2 cellular contexts compared by ENCODE assay signal in the genomic region with DNA sequence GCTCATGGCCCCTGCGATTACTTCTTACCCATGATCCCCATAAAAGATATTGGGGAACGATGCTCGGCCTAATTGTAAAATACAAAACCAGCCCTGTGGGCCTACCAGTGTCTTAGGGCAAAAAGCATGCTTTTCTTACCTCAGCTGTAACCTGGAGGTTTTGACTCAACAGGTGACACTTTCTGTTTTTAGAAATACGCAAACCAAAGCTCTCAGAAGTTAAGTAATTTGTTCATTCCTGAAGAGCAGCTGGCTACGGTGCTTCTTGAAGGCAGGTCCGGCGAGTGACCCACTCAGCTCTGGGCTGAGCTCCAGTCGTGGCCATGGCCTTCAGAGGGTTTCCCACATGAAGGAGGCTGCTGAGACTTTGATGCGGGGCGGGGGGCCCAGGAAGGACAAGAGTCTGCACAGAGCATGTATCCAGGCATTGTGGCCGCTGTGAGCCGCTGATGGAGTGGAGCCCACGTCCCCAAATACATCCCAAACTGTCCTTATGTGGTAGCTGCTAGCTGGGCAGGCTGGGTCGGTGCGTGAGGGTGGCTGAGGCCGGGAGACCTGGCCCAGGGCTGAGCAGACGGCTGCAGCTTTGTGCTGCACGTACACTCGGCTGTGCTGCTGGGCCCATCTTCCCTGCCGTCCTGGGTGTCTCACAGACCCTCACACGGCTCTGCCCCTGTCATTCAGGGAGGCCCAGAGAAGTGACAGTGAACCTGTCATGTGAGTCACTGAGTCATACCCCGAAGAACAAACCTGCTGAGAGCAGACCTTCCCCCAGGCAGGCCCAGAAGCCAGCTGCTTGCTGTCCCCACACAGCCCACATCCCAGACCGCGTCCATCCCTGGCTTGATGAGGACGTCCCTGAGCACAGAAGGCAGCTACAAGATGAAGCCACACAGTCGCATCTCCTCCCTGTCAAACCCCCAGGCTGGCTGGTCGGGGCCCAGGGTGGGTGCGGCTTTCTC.
TF ChIP-seq lines count a peak whose summit lies in the region.

No MANE protein-coding gene starts in this region.

TF ChIP-seq in HEK293, 187 proteins besides CTCF, POLR2A, EP300 and RAD21:
- TF ChIP-seq ZFP69B (tag by site-specific recombination; IDR thresholded peaks at IDR 0.05) (no peak), SCRT2 (tag by site-specific recombination; IDR thresholded peaks at IDR 0.05) (peak; percentile 76), BCL11A (tag by site-specific recombination; IDR thresholded peaks at IDR 0.05; ENCODE audit: low read depth) (no peak)

TF ChIP-seq in K562, 482 proteins besides CTCF, POLR2A, EP300 and RAD21:
- no peak for TF ChIP-seq ZNF184 (CRISPR knock-in tag; IDR thresholded peaks at IDR 0.05)
- TF ChIP-seq JUND (IDR thresholded peaks at IDR 0.05; ENCODE audit: borderline replicate concordance, low read depth, low read length), result 0 out of 2 replicates have a peak, but pooled peaks have one; percentile 15
- no peak for TF ChIP-seq JUND (tag; IDR thresholded peaks at IDR 0.05; ENCODE audit: borderline replicate concordance, low read depth, low read length)
- no peak for TF ChIP-seq LARP7 (IDR thresholded peaks at IDR 0.05)
- no peak for TF ChIP-seq ZNF830 (CRISPR knock-in tag; IDR thresholded peaks at IDR 0.05)
- TF ChIP-seq STAT6 (CRISPR knock-in tag; IDR thresholded peaks at IDR 0.05), result no peak
- no peak for TF ChIP-seq FOXK1 (CRISPR knock-in tag; IDR thresholded peaks at IDR 0.05; ENCODE audit: borderline replicate concordance)
- TF ChIP-seq MTA3 (IDR thresholded peaks at IDR 0.05; ENCODE audit: borderline replicate concordance), result no peak
- no peak for TF ChIP-seq SAP30 (IDR thresholded peaks at IDR 0.05; ENCODE audit: borderline replicate concordance, insufficient read depth, low read depth, low read length, poor library complexity, severe bottlenecking)
- no peak for TF ChIP-seq ETV6 (IDR thresholded peaks at IDR 0.05; ENCODE audit: borderline replicate concordance in 1 of 2, low read depth in 2 of 2, low read length in 1 of 2)
- TF ChIP-seq ETV6 (CRISPR knock-in tag; IDR thresholded peaks at IDR 0.05; ENCODE audit: borderline replicate concordance), result no peak
- 0 out of 2 replicates have a peak, but pooled peaks have one; percentile 37 for TF ChIP-seq FOSL1 (tag; conservative IDR thresholded peaks at IDR 0.05)
- no peak for TF ChIP-seq ERF (CRISPR knock-in tag; IDR thresholded peaks at IDR 0.05)
- no peak for TF ChIP-seq ETS2 (tag; IDR thresholded peaks at IDR 0.05; ENCODE audit: borderline replicate concordance, poor library complexity, severe bottlenecking)
- no peak for TF ChIP-seq U2AF1 (optimal IDR thresholded peaks at IDR 0.05; ENCODE audit: low read depth, low read length)
- TF ChIP-seq, protein P1, sequence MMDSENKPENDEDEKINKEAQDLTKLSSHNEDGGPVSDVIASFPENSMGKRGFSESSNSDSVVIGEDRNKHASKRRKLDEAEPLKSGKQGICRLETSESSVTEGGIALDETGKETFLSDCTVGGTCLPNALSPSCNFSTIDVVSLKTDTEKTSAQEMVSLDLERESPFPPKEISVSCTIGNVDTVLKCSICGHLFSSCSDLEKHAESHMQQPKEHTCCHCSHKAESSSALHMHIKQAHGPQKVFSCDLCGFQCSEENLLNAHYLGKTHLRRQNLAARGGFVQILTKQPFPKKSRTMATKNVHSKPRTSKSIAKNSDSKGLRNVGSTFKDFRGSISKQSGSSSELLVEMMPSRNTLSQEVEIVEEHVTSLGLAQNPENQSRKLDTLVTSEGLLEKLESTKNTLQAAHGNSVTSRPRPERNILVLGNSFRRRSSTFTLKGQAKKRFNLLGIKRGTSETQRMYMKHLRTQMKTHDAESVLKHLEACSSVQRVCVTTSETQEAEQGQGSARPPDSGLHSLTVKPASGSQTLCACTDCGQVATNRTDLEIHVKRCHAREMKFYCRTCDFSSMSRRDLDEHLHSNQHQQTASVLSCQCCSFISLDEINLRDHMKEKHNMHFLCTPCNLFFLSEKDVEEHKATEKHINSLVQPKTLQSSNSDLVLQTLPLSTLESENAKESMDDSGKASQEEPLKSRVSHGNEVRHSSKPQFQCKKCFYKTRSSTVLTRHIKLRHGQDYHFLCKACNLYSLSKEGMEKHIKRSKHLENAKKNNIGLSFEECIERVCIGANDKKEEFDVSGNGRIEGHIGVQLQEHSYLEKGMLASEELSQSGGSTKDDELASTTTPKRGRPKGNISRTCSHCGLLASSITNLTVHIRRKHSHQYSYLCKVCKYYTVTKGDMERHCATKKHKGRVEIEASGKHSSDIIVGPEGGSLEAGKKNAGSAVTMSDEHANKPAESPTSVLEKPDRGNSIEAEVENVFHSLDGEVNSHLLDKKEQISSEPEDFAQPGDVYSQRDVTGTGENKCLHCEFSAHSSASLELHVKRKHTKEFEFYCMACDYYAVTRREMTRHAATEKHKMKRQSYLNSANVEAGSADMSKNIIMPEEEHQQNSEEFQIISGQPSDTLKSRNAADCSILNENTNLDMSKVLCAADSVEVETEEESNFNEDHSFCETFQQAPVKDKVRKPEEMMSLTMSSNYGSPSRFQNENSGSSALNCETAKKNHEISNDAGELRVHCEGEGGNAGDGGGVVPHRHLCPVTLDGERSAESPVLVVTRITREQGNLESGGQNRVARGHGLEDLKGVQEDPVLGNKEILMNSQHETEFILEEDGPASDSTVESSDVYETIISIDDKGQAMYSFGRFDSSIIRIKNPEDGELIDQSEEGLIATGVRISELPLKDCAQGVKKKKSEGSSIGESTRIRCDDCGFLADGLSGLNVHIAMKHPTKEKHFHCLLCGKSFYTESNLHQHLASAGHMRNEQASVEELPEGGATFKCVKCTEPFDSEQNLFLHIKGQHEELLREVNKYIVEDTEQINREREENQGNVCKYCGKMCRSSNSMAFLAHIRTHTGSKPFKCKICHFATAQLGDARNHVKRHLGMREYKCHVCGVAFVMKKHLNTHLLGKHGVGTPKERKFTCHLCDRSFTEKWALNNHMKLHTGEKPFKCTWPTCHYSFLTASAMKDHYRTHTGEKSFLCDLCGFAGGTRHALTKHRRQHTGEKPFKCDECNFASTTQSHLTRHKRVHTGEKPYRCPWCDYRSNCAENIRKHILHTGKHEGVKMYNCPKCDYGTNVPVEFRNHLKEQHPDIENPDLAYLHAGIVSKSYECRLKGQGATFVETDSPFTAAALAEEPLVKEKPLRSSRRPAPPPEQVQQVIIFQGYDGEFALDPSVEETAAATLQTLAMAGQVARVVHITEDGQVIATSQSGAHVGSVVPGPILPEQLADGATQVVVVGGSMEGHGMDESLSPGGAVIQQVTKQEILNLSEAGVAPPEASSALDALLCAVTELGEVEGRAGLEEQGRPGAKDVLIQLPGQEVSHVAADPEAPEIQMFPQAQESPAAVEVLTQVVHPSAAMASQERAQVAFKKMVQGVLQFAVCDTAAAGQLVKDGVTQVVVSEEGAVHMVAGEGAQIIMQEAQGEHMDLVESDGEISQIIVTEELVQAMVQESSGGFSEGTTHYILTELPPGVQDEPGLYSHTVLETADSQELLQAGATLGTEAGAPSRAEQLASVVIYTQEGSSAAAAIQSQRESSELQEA (IDR thresholded peaks at IDR 0.05; ENCODE audit: low read depth), result no peak
- TF ChIP-seq MXD1 (CRISPR knock-in tag; IDR thresholded peaks at IDR 0.05; ENCODE audit: borderline replicate concordance, poor library complexity, severe bottlenecking), result no peak
- TF ChIP-seq, protein P2, sequence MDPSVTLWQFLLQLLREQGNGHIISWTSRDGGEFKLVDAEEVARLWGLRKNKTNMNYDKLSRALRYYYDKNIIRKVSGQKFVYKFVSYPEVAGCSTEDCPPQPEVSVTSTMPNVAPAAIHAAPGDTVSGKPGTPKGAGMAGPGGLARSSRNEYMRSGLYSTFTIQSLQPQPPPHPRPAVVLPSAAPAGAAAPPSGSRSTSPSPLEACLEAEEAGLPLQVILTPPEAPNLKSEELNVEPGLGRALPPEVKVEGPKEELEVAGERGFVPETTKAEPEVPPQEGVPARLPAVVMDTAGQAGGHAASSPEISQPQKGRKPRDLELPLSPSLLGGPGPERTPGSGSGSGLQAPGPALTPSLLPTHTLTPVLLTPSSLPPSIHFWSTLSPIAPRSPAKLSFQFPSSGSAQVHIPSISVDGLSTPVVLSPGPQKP (CRISPR knock-in tag; IDR thresholded peaks at IDR 0.05), result no peak
- no peak for TF ChIP-seq ADNP (tag; IDR thresholded peaks at IDR 0.05)
- no peak for TF ChIP-seq SMAD1 (IDR thresholded peaks at IDR 0.05; ENCODE audit: low read depth, low read length, partially characterized antibody)
